ENCODE assay signal across 9 cellular contexts in the genomic region with DNA sequence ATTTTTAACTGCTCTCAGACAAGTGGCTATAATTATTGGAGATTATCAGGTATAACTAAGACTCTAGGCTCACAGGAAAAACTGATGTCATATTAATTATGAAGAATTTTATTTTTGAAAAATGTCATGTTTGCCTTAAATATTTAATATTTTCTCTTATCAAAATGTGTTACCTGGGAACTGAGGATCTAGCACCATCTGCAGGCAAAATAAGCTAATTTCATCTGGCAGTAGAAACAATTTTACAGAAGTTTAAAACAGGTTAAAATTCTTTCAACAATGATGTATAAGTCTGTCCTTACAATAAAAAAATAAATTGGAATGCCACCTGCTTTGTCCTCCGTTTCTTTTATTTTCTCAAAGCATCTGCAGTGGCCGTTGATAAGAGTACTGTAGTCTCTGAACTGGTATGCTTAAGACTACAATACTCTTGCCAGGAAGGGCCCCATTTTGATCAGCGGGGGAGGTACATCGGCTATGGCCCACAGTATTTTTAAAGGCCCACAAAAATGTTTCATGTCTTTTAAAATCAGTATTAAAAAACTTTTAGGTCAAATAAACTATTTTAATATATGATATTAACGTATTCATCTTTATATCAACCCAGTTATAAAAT.
A peak's percentile ranks its signal among the peaks of the same experiment; 100 is the strongest.
DNase-seq lines count a peak whose midpoint lies in the region; ATAC-seq and TF ChIP-seq lines count a peak whose summit lies in the region.
"Had no signal": no experiment of that assay in that cellular context is flagged by ENCODE, and none has a peak within 500 bp of the region (broad histone marks: within the 10 kb centered on the region; RNA-seq: fewer than 3 reads in every experiment).

No MANE protein-coding gene starts in this region.

- peak; percentile 80 for TF ChIP-seq CTCF in LNCAP (IDR thresholded peaks at IDR 0.05)
- peak; percentile 48 for TF ChIP-seq CTCF in brain microvascular endothelial cell (IDR thresholded peaks at IDR 0.05; ENCODE audit: low read depth, low read length, missing control alignments)
- peak; percentile 48 for TF ChIP-seq CTCF in lung (IDR thresholded peaks at IDR 0.05; ENCODE audit: control extremely low read depth, extremely low read depth)

- H3K27me3 ChIP-seq in brain microvascular endothelial cell (replicated peaks) (no peaks in the 10 kb centered on the region), lung (ENCODE audit: control insufficient read depth, insufficient read depth) (no peaks in the 10 kb centered on the region)

- H3K9me3 ChIP-seq in lung (ENCODE audit: control insufficient read depth in 2 of 2, insufficient read depth in 1 of 2, low read length in 1 of 2), result no peaks in the 10 kb centered on the region

- ATAC-seq in lung (ENCODE audit: insufficient read depth, low FRiP score), result no peak
- ATAC-seq in GM18861 (IDR thresholded peaks at IDR 0.05; ENCODE audit: unreplicated experiment), result no peak
- ATAC-seq in GM19351 (IDR thresholded peaks at IDR 0.05; ENCODE audit: unreplicated experiment), result no peak

- peak; percentile 7 for DNase-seq in NCI-H2196 (lab: John Stamatoyannopoulos, UW; ENCODE audit: unreplicated experiment)
- no peak for DNase-seq in NCI-H2196 treated with DMSO at 0.1 percent for 48 hours (lab: John Stamatoyannopoulos, UW; ENCODE audit: unreplicated experiment)
- DNase-seq in brain microvascular endothelial cell, result peak; percentile 14
- no peak for DNase-seq in lung (ENCODE audit: low spot score)
- no peak for DNase-seq in T-helper 9 cell

- no peak overlapping the region for H3K27ac ChIP-seq in brain microvascular endothelial cell
- H3K27ac ChIP-seq in lung (ENCODE audit: low read depth in 1 of 2, low read length in 1 of 2), result no peak overlapping the region
- H3K27ac ChIP-seq: skin epidermis had no signal

- WGBS in lung, 2 donors, result 57 to 66% methylated on average over 5 of the region's 5 CpGs

- H3K4me3 ChIP-seq in brain microvascular endothelial cell (ENCODE audit: low read depth, low read length) (no peak overlapping the region), lung (no peak overlapping the region)
- H3K4me3 ChIP-seq: skin epidermis had no signal

- no peaks in the 10 kb centered on the region for H3K36me3 ChIP-seq in brain microvascular endothelial cell (replicated peaks)
- no peaks in the 10 kb centered on the region for H3K36me3 ChIP-seq in lung (ENCODE audit: control insufficient read depth in 2 of 2, insufficient read depth in 2 of 2, low read length in 2 of 2)

- in situ Hi-C loops in brain microvascular endothelial cell (cut with HindIII; ENCODE audit: low pct_ligation_motif_present, low sequenced_read_pairs), result no loop called here

- H3K4me1 ChIP-seq in lung (ENCODE audit: control insufficient read depth in 2 of 2, insufficient read depth in 2 of 2, low read length in 2 of 2), result no peaks in the 10 kb centered on the region

Comparison
In these comparisons a context has a peak if more than half of its experiments do, and no peak if none do; other contexts are left out.
1. DNase-seq: peak in NCI-H2196 (single experiment) and brain microvascular endothelial cell (single experiment); none in NCI-H2196 treated with DMSO at 0.1 percent for 48 hours (single experiment), lung (single experiment) and T-helper 9 cell (single experiment).
2. Peak in every context shown above with its lines, with median percentiles within 50 percentile points of each other: CTCF ChIP-seq.